ENCODE assay signal across 8 cellular contexts in genomic region chr4:3075652-3075981, GRCh38. TPM values are rescaled to one million over a fixed set of nuclear protein-coding genes. Genes with fewer than 3 reads are reported as not detected.
A peak's percentile ranks its signal among the peaks of the same experiment; 100 is the strongest.
DNase-seq lines count a peak whose midpoint lies in the region; ATAC-seq and TF ChIP-seq lines count a peak whose summit lies in the region.

No MANE protein-coding gene starts in this region.

- no peaks in the 10 kb centered on the region; the same call in 1 of the 2 replicates for H4K20me1 ChIP-seq in GM23248 (ENCODE audit: insufficient read depth)
- H4K20me1 ChIP-seq in smooth muscle cell (ENCODE audit: low read depth) = peaks cover 50% of the 10 kb centered on the region

- H3K36me3 ChIP-seq in GM23248 (ENCODE audit: low read depth) (no peaks in the 10 kb centered on the region), WERI-Rb-1 (peaks cover 10% of the 10 kb centered on the region; the same call in 1 of the 2 replicates), smooth muscle cell (ENCODE audit: low read depth) (no peaks in the 10 kb centered on the region)

- peaks cover 54% of the 10 kb centered on the region for H3K79me2 ChIP-seq in GM23248 (ENCODE audit: insufficient read depth)
- H3K79me2 ChIP-seq in smooth muscle cell (ENCODE audit: low read depth) = peaks cover 50% of the 10 kb centered on the region

- intact Hi-C loops in right cardiac atrium (cut with DNase I) = no loop called here

- TF ChIP-seq CTCF in WERI-Rb-1 (IDR thresholded peaks at IDR 0.05; ENCODE audit: low read depth, low read length) = no peak
- TF ChIP-seq CTCF in smooth muscle cell (IDR thresholded peaks at IDR 0.05; ENCODE audit: borderline replicate concordance, insufficient read depth, poor library complexity, severe bottlenecking) = no peak

- DNase-seq in GM23248 (no peak), WERI-Rb-1 (no peak), right cardiac atrium (no peak), smooth muscle cell (lab: John Stamatoyannopoulos, UW; ENCODE audit: unreplicated experiment) (no peak), HK-2 (ENCODE audit: unreplicated experiment) (no peak), NCI-H748 (lab: John Stamatoyannopoulos, UW; ENCODE audit: unreplicated experiment) (no peak), hippocampal formation (lab: John Stamatoyannopoulos, UW) (no peak)

- H2AFZ ChIP-seq in GM23248 = peak overlapping the region; percentile 91
- no peak overlapping the region for H2AFZ ChIP-seq in smooth muscle cell (ENCODE audit: low read depth)

- H3K9me3 ChIP-seq in GM23248 (ENCODE audit: low read depth) = no peaks in the 10 kb centered on the region
- no peaks in the 10 kb centered on the region for H3K9me3 ChIP-seq in WERI-Rb-1 (ENCODE audit: severe bottlenecking)
- no peaks in the 10 kb centered on the region for H3K9me3 ChIP-seq in right cardiac atrium (ENCODE audit: control insufficient read depth, low read length)
- no peaks in the 10 kb centered on the region for H3K9me3 ChIP-seq in smooth muscle cell (replicated peaks; ENCODE audit: low read depth)

- H3K4me3 ChIP-seq in GM23248 (peak overlapping the region; percentile 100), WERI-Rb-1 (ENCODE audit: low read depth, low read length) (peak overlapping the region; percentile 86), right cardiac atrium (ENCODE audit: low read length) (peak overlapping the region; percentile 33), smooth muscle cell (peak overlapping the region; percentile 97)

- H3K27ac ChIP-seq in GM23248 (peak overlapping the region; percentile 94), WERI-Rb-1 (peak overlapping the region; percentile 97), right cardiac atrium (ENCODE audit: low read length) (no peak overlapping the region), smooth muscle cell (ENCODE audit: low read depth) (peak overlapping the region; percentile 99)

- no peaks in the 10 kb centered on the region for H3K27me3 ChIP-seq in GM23248 (replicated peaks; ENCODE audit: insufficient read depth)
- no peaks in the 10 kb centered on the region for H3K27me3 ChIP-seq in WERI-Rb-1 (ENCODE audit: insufficient read depth, low read depth, severe bottlenecking)
- no peaks in the 10 kb centered on the region for H3K27me3 ChIP-seq in right cardiac atrium (ENCODE audit: control insufficient read depth, insufficient read depth)
- H3K27me3 ChIP-seq in smooth muscle cell (ENCODE audit: low read depth) = no peaks in the 10 kb centered on the region

- ATAC-seq in right cardiac atrium = no peak
- no peak for ATAC-seq in HG02623 (IDR thresholded peaks at IDR 0.05; ENCODE audit: unreplicated experiment)

- no peaks in the 10 kb centered on the region for H3K9me2 ChIP-seq in GM23248 (ENCODE audit: insufficient read depth)

- in situ Hi-C loops in GM23248 (cut with MboI) = no loop called here

- H3K4me1 ChIP-seq in GM23248 (ENCODE audit: insufficient read depth) (peaks cover 18% of the 10 kb centered on the region), right cardiac atrium (ENCODE audit: control insufficient read depth, insufficient read depth, low read length) (peaks cover 2% of the 10 kb centered on the region), smooth muscle cell (ENCODE audit: low read depth) (peaks cover 16% of the 10 kb centered on the region)

- WGBS in GM23248 (ENCODE audit: low coverage in 1 of 2, low lambda C conversion rate in 2 of 2, missing lambda C conversion rate in 2 of 2), 2 experiments = 1 to 2% methylated on average over 6 to 8 of the region's 8 CpGs
- under 1% methylated on average over 8 of the region's 8 CpGs for WGBS in right cardiac atrium
- WGBS in smooth muscle cell (ENCODE audit: low lambda C conversion rate) = 2% methylated on average over 8 of the region's 8 CpGs

- H3K9ac ChIP-seq in GM23248 = peak overlapping the region; percentile 98
- H3K9ac ChIP-seq in smooth muscle cell (ENCODE audit: low read depth) = peak overlapping the region; percentile 99

- H3K4me2 ChIP-seq in GM23248 (ENCODE audit: unreplicated experiment) = peak overlapping the region; percentile 93
- H3K4me2 ChIP-seq in smooth muscle cell = peak overlapping the region; percentile 86

- peaks cover 12% of the 10 kb centered on the region for H3F3A ChIP-seq in GM23248 (ENCODE audit: insufficient read depth)
- H3F3A ChIP-seq in smooth muscle cell (ENCODE audit: low read depth) = no peaks in the 10 kb centered on the region

RNA-seq across cellular contexts. Expression of gene HTT, which starts 1.1 kb away (rescaled TPM):
- total RNA-seq in GM23248 (2014; rRNA removed; shearing (Covaris generic)) = 14.8 and 26.5 TPM in 2 replicates
- polyA plus RNA-seq in GM23248 (2016; fragmentation: Nextera tagmentation; extraction: Ambion mirVana) = 7.0 and 8.2 TPM in 2 replicates
- total RNA-seq in right cardiac atrium = 10 to 100 TPM; 19.9 to 25.2 (median 23.4) TPM
- polyA plus RNA-seq in right cardiac atrium = 13.0 TPM
- total RNA-seq in smooth muscle cell = 16.4 and 23.6 TPM in 2 replicates
- 7.1 and 11.4 TPM in 2 replicates for polyA plus RNA-seq in smooth muscle cell

RNA-seq across cellular contexts. Expression of gene HTT-AS, which starts 1.3 kb away (rescaled TPM):
- total RNA-seq in GM23248 (2014; rRNA removed; shearing (Covaris generic)) = not detected in 2 replicates
- polyA plus RNA-seq in GM23248 (2016; fragmentation: Nextera tagmentation; extraction: Ambion mirVana) = not detected in 2 replicates
- not detected for total RNA-seq in right cardiac atrium
- not detected for polyA plus RNA-seq in right cardiac atrium
- total RNA-seq in smooth muscle cell = not detected in 2 replicates
- polyA plus RNA-seq in smooth muscle cell = not detected in 2 replicates

Comparison
In these comparisons a context has a peak if more than half of its experiments do, and no peak if none do; other contexts are left out.
1. H3K4me3 ChIP-seq: peak in every context shown above with its lines; median percentile 100 in GM23248; 97 in smooth muscle cell; 86 in WERI-Rb-1; 33 in right cardiac atrium.